In the genomic region with DNA sequence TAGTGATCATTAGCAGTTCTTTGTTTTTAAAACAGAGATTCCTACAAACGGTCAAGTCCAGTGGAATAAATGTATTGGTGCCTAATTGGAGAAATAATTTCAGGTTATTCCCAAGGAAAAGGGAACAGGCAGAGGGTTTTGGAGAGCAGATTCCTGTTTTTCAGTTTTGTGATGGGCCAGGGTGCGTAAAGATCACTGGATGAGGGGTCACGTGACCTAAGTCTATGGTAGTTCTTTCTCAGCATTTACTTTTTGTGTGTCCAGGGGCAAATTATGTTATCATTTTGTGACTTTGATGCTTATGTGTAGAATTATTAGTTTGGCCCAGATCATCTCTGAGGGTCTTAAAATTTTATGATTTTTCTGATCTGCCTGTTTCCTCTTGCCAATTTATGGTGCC, we compare ENCODE assay signal across 33 cellular contexts.
"Had no signal": no experiment of that assay in that cellular context is flagged by ENCODE, and none has a peak within 500 bp of the region (broad histone marks: within the 10 kb centered on the region; RNA-seq: fewer than 3 reads in every experiment).

No MANE protein-coding gene starts in this region.

- H3K27ac ChIP-seq: body of pancreas, brain microvascular endothelial cell, breast epithelium, WERI-Rb-1 had no signal

- H3K4me3 ChIP-seq: body of pancreas, breast epithelium had no signal

- H3K36me3 ChIP-seq: brain microvascular endothelial cell, breast epithelium, WERI-Rb-1 had no signal

- ATAC-seq: activated CD4-positive, alpha-beta T cell treated with anti-CD3 and anti-CD28 coated beads for 36 hours; activated CD4-positive, CD25-positive, alpha-beta regulatory T cell treated with anti-CD3 and anti-CD28 coated beads, Interleukin-2, amount 50 U/mL, for 24 hours; activated CD8-positive, alpha-beta memory T cell treated with anti-CD3 and anti-CD28 coated beads, Interleukin-2, amount 10 ng/mL, durations not matched to agents 7 days and 5 days; activated CD8-positive, alpha-beta T cell treated with anti-CD3 and anti-CD28 coated beads, Interleukin-2, amount 10 ng/mL, durations not matched to agents 7 days and 5 days; activated naive CD8-positive, alpha-beta T cell treated with anti-CD3 and anti-CD28 coated beads, Interleukin-2, amount 50 U/mL, for 24 hours; body of pancreas; WTC11 had no signal

- H3K27me3 ChIP-seq: body of pancreas, brain microvascular endothelial cell, breast epithelium had no signal

- H3K9me3 ChIP-seq: body of pancreas, breast epithelium had no signal

- DNase-seq: activated CD4-positive, alpha-beta memory T cell treated with anti-CD3 and anti-CD28 coated beads, Interleukin-2, amount 10 ng/mL, durations not matched to agents 7 days and 5 days; activated CD4-positive, alpha-beta T cell treated with anti-CD3 and anti-CD28 coated beads for 1 hour; activated CD4-positive, alpha-beta T cell treated with anti-CD3 and anti-CD28 coated beads for 36 hours; activated CD4-positive, alpha-beta T cell treated with anti-CD3 and anti-CD28 coated beads for 48 hours; activated CD4-positive, alpha-beta T cell treated with anti-CD3 and anti-CD28 coated beads, Interleukin-2, amount 10 ng/mL, durations not matched to agents 7 days and 5 days; activated CD4-positive, alpha-beta T cell treated with anti-CD3 and anti-CD28 coated beads, Interleukin-2, amount 50 U/mL, for 48 hours; activated CD4-positive, CD25-positive, alpha-beta regulatory T cell; activated CD8-positive, alpha-beta memory T cell treated with anti-CD3 and anti-CD28 coated beads for 24 hours; activated CD8-positive, alpha-beta memory T cell treated with anti-CD3 and anti-CD28 coated beads, Interleukin-2, amount 10 ng/mL, durations not matched to agents 7 days and 5 days; activated CD8-positive, alpha-beta memory T cell treated with anti-CD3 and anti-CD28 coated beads, Interleukin-2, amount 50 U/mL, for 48 hours; activated CD8-positive, alpha-beta T cell treated with anti-CD3 and anti-CD28 coated beads, Interleukin-2, amount 10 ng/mL, durations not matched to agents 7 days and 5 days; activated effector memory CD4-positive, alpha-beta T cell treated with Interleukin-2 at 50 U/mL for 16 hours; activated gamma-delta T cell; activated naive CD4-positive, alpha-beta T cell treated with anti-CD3 and anti-CD28 coated beads, Interleukin-2, amount 10 ng/mL, durations not matched to agents 7 days and 5 days; activated naive CD4-positive, alpha-beta T cell treated with Interleukin-2 at 50 U/mL for 16 hours; activated naive CD8-positive, alpha-beta T cell treated with anti-CD3 and anti-CD28 coated beads, Interleukin-2, amount 10 ng/mL, durations not matched to agents 7 days and 5 days; activated naive CD8-positive, alpha-beta T cell treated with anti-CD3 and anti-CD28 coated beads, Interleukin-2, amount 50 U/mL, for 24 hours; activated T-cell treated with anti-CD3 and anti-CD28 coated beads, Interleukin-2, amount 50 U/mL, for 24 hours; activated T-cell treated with anti-CD3 and anti-CD28 coated beads, Interleukin-2, amount 50 U/mL, for 48 hours; amygdala; anterior cingulate cortex; body of pancreas; brain microvascular endothelial cell; central memory CD4-positive, alpha-beta T cell; T-helper 1 cell; T-helper 2 cell; T-helper 9 cell; WERI-Rb-1 had no signal

- H3K4me1 ChIP-seq: breast epithelium had no signal

- FAIRE-seq: astrocyte, TTC549 had no signal
